ENCODE assay signal across 30 cellular contexts in the genomic region with DNA sequence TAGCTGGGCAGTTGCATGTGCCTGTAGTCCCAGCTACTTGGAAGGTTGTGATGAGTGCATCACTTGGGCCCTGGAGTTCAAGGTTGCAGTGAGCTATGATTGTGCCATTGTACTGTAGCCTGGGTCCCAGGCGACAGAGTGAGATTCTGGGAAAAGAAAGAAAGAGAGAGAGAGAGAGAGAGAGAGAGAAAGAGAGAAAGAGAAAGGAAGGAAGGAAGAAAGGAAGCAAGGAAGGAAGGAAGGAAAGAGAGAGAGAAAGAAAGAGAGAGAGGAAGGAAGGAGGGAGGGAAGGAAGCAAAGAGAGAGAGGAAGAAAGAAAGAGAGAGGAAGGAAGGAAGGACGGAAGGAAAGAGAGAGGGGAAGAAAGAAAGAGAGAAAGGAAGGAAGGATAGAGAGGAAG.
"Had no signal": no experiment of that assay in that cellular context is flagged by ENCODE, and none has a peak within 500 bp of the region (broad histone marks: within the 10 kb centered on the region; RNA-seq: fewer than 3 reads in every experiment).

No MANE protein-coding gene starts in this region.

- H3K27ac ChIP-seq: esophagus muscularis mucosa, foreskin keratinocyte, gastrocnemius medialis had no signal

- H3K36me3 ChIP-seq: esophagus muscularis mucosa, gastrocnemius medialis had no signal

- H3K4me3 ChIP-seq: esophagus muscularis mucosa, gastrocnemius medialis had no signal

- DNase-seq: activated CD4-positive, alpha-beta memory T cell treated with anti-CD3 and anti-CD28 coated beads, Interleukin-2, amount 10 ng/mL, durations not matched to agents 7 days and 5 days; activated CD4-positive, alpha-beta T cell treated with anti-CD3 and anti-CD28 coated beads for 36 hours; activated CD4-positive, alpha-beta T cell treated with anti-CD3 and anti-CD28 coated beads, Interleukin-2, amount 10 ng/mL, durations not matched to agents 7 days and 5 days; activated CD4-positive, alpha-beta T cell treated with anti-CD3 and anti-CD28 coated beads, Interleukin-2, amount 50 U/mL, for 4 hours; activated CD4-positive, CD25-positive, alpha-beta regulatory T cell; activated CD4-positive, CD25-positive, alpha-beta regulatory T cell treated with anti-CD3 and anti-CD28 coated beads, Interleukin-2, amount 50 U/mL, for 72 hours; activated CD8-positive, alpha-beta memory T cell treated with anti-CD3 and anti-CD28 coated beads, Interleukin-2, amount 50 U/mL, for 48 hours; activated effector memory CD4-positive, alpha-beta T cell treated with Interleukin-2 at 50 U/mL for 16 hours; activated gamma-delta T cell treated with Interleukin-2 at 50 U/mL for 16 hours; activated naive CD4-positive, alpha-beta T cell treated with anti-CD3 and anti-CD28 coated beads, Interleukin-2, amount 50 U/mL, for 16 hours; activated naive CD4-positive, alpha-beta T cell treated with Interleukin-2 at 50 U/mL for 16 hours; activated T-cell treated with anti-CD3 and anti-CD28 coated beads for 4 hours; activated T-cell treated with anti-CD3 and anti-CD28 coated beads, Interleukin-2, amount 50 U/mL, for 24 hours; activated T-cell treated with anti-CD3 and anti-CD28 coated beads, Interleukin-2, amount 50 U/mL, for 72 hours; amniotic stem cell; anterior cingulate cortex; caudate nucleus; cortex of kidney; dermis blood vessel endothelial cell; effector CD4-positive, alpha-beta T cell; effector memory CD8-positive, alpha-beta T cell; erythroblast; foreskin keratinocyte; gastrocnemius medialis; T-helper 1 cell; T-helper 17 cell; T1000 had no signal

- H3K27ac Mint-ChIP-seq: activated CD4-positive, alpha-beta memory T cell treated with anti-CD3 and anti-CD28 coated beads, Interleukin-2, amount 10 ng/mL, durations not matched to agents 7 days and 5 days; activated CD4-positive, alpha-beta T cell treated with anti-CD3 and anti-CD28 coated beads for 36 hours; activated CD4-positive, alpha-beta T cell treated with anti-CD3 and anti-CD28 coated beads, Interleukin-2, amount 10 ng/mL, durations not matched to agents 7 days and 5 days; activated naive CD8-positive, alpha-beta T cell; activated T-cell treated with anti-CD3 and anti-CD28 coated beads, Interleukin-2, amount 50 U/mL, for 24 hours; activated T-cell treated with anti-CD3 and anti-CD28 coated beads, Interleukin-2, amount 50 U/mL, for 72 hours; effector memory CD8-positive, alpha-beta T cell; T-helper 17 cell; T-helper 2 cell treated with Interferon-gamma antibody and Interleukin-4, amounts not matched to agents 5 μg/mL and 100 μg/mL, for 36 hours had no signal

- ATAC-seq: activated CD4-positive, alpha-beta T cell treated with anti-CD3 and anti-CD28 coated beads for 36 hours; activated T-cell treated with anti-CD3 and anti-CD28 coated beads, Interleukin-2, amount 50 U/mL, for 72 hours; effector memory CD8-positive, alpha-beta T cell; foreskin keratinocyte; gastrocnemius medialis; T-helper 17 cell had no signal

- H3K9me3 ChIP-seq: esophagus muscularis mucosa, gastrocnemius medialis had no signal

- H3K9me3 Mint-ChIP-seq: activated CD4-positive, alpha-beta T cell treated with anti-CD3 and anti-CD28 coated beads, Interleukin-2, amount 10 ng/mL, durations not matched to agents 7 days and 5 days; T-helper 2 cell treated with Interferon-gamma antibody and Interleukin-4, amounts not matched to agents 5 μg/mL and 100 μg/mL, for 36 hours had no signal

- H3K4me3 Mint-ChIP-seq: activated CD4-positive, alpha-beta memory T cell treated with anti-CD3 and anti-CD28 coated beads, Interleukin-2, amount 10 ng/mL, durations not matched to agents 7 days and 5 days; activated CD4-positive, alpha-beta T cell treated with anti-CD3 and anti-CD28 coated beads for 36 hours; activated CD4-positive, alpha-beta T cell treated with anti-CD3 and anti-CD28 coated beads, Interleukin-2, amount 10 ng/mL, durations not matched to agents 7 days and 5 days; activated naive CD8-positive, alpha-beta T cell; activated T-cell treated with anti-CD3 and anti-CD28 coated beads, Interleukin-2, amount 50 U/mL, for 24 hours; activated T-cell treated with anti-CD3 and anti-CD28 coated beads, Interleukin-2, amount 50 U/mL, for 72 hours; effector memory CD8-positive, alpha-beta T cell; T-helper 17 cell; T-helper 2 cell treated with Interferon-gamma antibody and Interleukin-4, amounts not matched to agents 5 μg/mL and 100 μg/mL, for 36 hours had no signal

- H3K27me3 Mint-ChIP-seq: activated CD4-positive, alpha-beta memory T cell treated with anti-CD3 and anti-CD28 coated beads, Interleukin-2, amount 10 ng/mL, durations not matched to agents 7 days and 5 days; activated CD4-positive, alpha-beta T cell treated with anti-CD3 and anti-CD28 coated beads for 36 hours; activated naive CD8-positive, alpha-beta T cell; activated T-cell treated with anti-CD3 and anti-CD28 coated beads, Interleukin-2, amount 50 U/mL, for 24 hours; T-helper 17 cell had no signal

- H3K4me1 ChIP-seq: esophagus muscularis mucosa, foreskin keratinocyte, gastrocnemius medialis had no signal

- H3K36me3 Mint-ChIP-seq: activated naive CD8-positive, alpha-beta T cell had no signal

- H3K4me1 Mint-ChIP-seq: activated CD4-positive, alpha-beta memory T cell treated with anti-CD3 and anti-CD28 coated beads, Interleukin-2, amount 10 ng/mL, durations not matched to agents 7 days and 5 days; activated CD4-positive, alpha-beta T cell treated with anti-CD3 and anti-CD28 coated beads for 36 hours; activated CD4-positive, alpha-beta T cell treated with anti-CD3 and anti-CD28 coated beads, Interleukin-2, amount 10 ng/mL, durations not matched to agents 7 days and 5 days; T-helper 17 cell had no signal
